Comparison of ENCODE assay signal across 22 cellular contexts in genomic region chr10:92810934-92811532, GRCh38. TPM values are rescaled to one million over a fixed set of nuclear protein-coding genes. Genes with fewer than 3 reads are reported as not detected.
A peak's percentile ranks its signal among the peaks of the same experiment; 100 is the strongest.
DNase-seq lines count a peak whose midpoint lies in the region; ATAC-seq, FAIRE-seq and TF ChIP-seq lines count a peak whose summit lies in the region.
"Had no signal": no experiment of that assay in that cellular context is flagged by ENCODE, and none has a peak within 500 bp of the region (broad histone marks: within the 10 kb centered on the region; RNA-seq: fewer than 3 reads in every experiment).

No MANE protein-coding gene starts in this region.

- peak; percentile 33 for FAIRE-seq in GM12892 (lab: Jason Lieb, UNC)
- FAIRE-seq in colon (lab: Jason Lieb, UNC), result peak; percentile 45
- no peak for FAIRE-seq in D721Med (lab: Jason Lieb, UNC)
- FAIRE-seq: bronchial epithelial cell had no signal

- ATAC-seq in GM19463 (IDR thresholded peaks at IDR 0.05; ENCODE audit: unreplicated experiment) (peak; percentile 50), HG03354 (IDR thresholded peaks at IDR 0.05; ENCODE audit: poor library complexity, severe bottlenecking, unreplicated experiment) (peak; percentile 63), HG02588 (IDR thresholded peaks at IDR 0.05; ENCODE audit: unreplicated experiment) (no peak)
- ATAC-seq: Right ventricle myocardium inferior had no signal

- TF ChIP-seq POLR2A in GM12892 (IDR thresholded peaks at IDR 0.05; ENCODE audit: low read depth, low read length), result no peak

- TF ChIP-seq CTCF in D721Med (IDR thresholded peaks at IDR 0.05; ENCODE audit: insufficient read depth, missing control alignments), result no peak

- no peak for DNase-seq in GM12892 (ENCODE audit: insufficient read length)
- no peak for DNase-seq in D721Med (ENCODE audit: insufficient read length, low spot score)
- no peak for DNase-seq in Kasumi-1 (lab: John Stamatoyannopoulos, UW)
- no peak for DNase-seq in NCI-H2227 (lab: John Stamatoyannopoulos, UW; ENCODE audit: unreplicated experiment)
- DNase-seq: activated CD4-positive, alpha-beta T cell treated with anti-CD3 and anti-CD28 coated beads, Interleukin-2, amount 10 ng/mL, durations not matched to agents 24 days and 14 days; activated CD8-positive, alpha-beta memory T cell treated with anti-CD3 and anti-CD28 coated beads, Interleukin-2, amount 50 U/mL, for 48 hours; activated effector memory CD4-positive, alpha-beta T cell treated with anti-CD3 and anti-CD28 coated beads, Interleukin-2, amount 50 U/mL, for 16 hours; adrenal gland; CD4-positive, CD25-positive, alpha-beta regulatory T cell; DMS53; HFFc6; islet precursor cell; MM.1S; NCI-H2029; NCI-H510A treated with DMSO at 0.1 percent for 48 hours; stimulated activated CD4-positive, alpha-beta T cell treated with anti-CD3 and anti-CD28 coated beads, Interleukin-15, amount 100 ng/mL, for 24 hours had no signal

RNA-seq across cellular contexts. Expression of gene EXOC6, which starts 37.3 kb away (rescaled TPM):
- 9.5 TPM for polyA plus RNA-seq in GM12892 (2012; ENCODE audit: missing spikeins)
